ENCODE assay signal across 12 cellular contexts in genomic region chr4:168562021-168562691, GRCh38.
DNase-seq lines count a peak whose midpoint lies in the region; ATAC-seq and TF ChIP-seq lines count a peak whose summit lies in the region.
"Had no signal": no experiment of that assay in that cellular context is flagged by ENCODE, and none has a peak within 500 bp of the region (broad histone marks: within the 10 kb centered on the region; RNA-seq: fewer than 3 reads in every experiment).

No MANE protein-coding gene starts in this region.

- DNase-seq in activated CD4-positive, CD25-positive, alpha-beta regulatory T cell (lab: John Stamatoyannopoulos, UW) = no peak
- DNase-seq in amniotic epithelial cell (ENCODE audit: low read depth) (peak; percentile 73), kidney glomerular epithelial cell (lab: John Stamatoyannopoulos, UW) (peak; percentile 58), GM13977 (ENCODE audit: low spot score) (no peak)
- DNase-seq: activated CD4-positive, alpha-beta T cell treated with anti-CD3 and anti-CD28 coated beads for 48 hours; NCI-H187 treated with DMSO at 0.1 percent for 48 hours; tibial artery had no signal

- in situ Hi-C loops in GM13977 (cut with MboI; ENCODE audit: low pct_unique_long_range_greater_than_20kb, low sequenced_read_pairs, unreplicated experiment) = no loop called here

- no peak for TF ChIP-seq CTCF in GM13977 (IDR thresholded peaks at IDR 0.05; ENCODE audit: extremely low read depth, insufficient read depth, missing control alignments)

- ATAC-seq in activated CD4-positive, CD25-positive, alpha-beta regulatory T cell treated with anti-CD3 and anti-CD28 coated beads, Interleukin-2, amount 50 U/mL, for 24 hours = peak; percentile 38 to 49
- no peak for ATAC-seq in HG03039 (IDR thresholded peaks at IDR 0.05; ENCODE audit: unreplicated experiment)
- no peak for ATAC-seq in HG03139 (IDR thresholded peaks at IDR 0.05; ENCODE audit: unreplicated experiment)
- ATAC-seq in HG03280 (IDR thresholded peaks at IDR 0.05; ENCODE audit: unreplicated experiment) = no peak
- ATAC-seq: natural killer cell treated with Interleukin-12 subunit alpha and Interleukin-12 subunit beta and Interleukin-15 and Interleukin-18, amount 100 ng/mL, for 72 hours had no signal

Comparison
In these comparisons a context has a peak if more than half of its experiments do, and no peak if none do; other contexts are left out.
1. ATAC-seq: peak in activated CD4-positive, CD25-positive, alpha-beta regulatory T cell treated with anti-CD3 and anti-CD28 coated beads, Interleukin-2, amount 50 U/mL, for 24 hours (2 of 2); none in HG03039 (single experiment), HG03139 (single experiment) and HG03280 (single experiment).
2. DNase-seq: peak in amniotic epithelial cell (single experiment) and kidney glomerular epithelial cell (single experiment); none in activated CD4-positive, CD25-positive, alpha-beta regulatory T cell (0 of 4) and GM13977 (single experiment).